Comparison of ENCODE assay signal across 29 cellular contexts in the genomic region with DNA sequence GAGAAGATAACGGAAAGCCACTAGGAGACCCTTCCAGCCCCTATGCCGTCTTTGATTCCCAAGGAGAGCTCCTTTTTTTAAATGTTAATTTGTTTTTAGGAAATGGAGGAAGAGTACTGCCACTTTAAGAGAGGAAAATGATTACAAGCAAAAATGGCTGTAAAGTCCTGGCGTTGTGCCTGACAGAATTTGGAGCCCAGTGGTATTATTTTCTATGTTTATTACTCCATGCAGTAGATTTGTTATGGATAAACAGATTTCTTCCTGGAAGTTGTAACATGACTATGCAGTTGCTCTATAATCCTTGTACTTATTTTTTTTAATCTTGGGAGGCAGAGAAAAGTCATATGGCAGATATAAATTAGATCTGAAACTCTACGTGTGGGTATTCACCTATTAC.
"Had no signal": no experiment of that assay in that cellular context is flagged by ENCODE, and none has a peak within 500 bp of the region (broad histone marks: within the 10 kb centered on the region; RNA-seq: fewer than 3 reads in every experiment).

No MANE protein-coding gene starts in this region.

- H3K4me3 Mint-ChIP-seq: activated CD4-positive, alpha-beta memory T cell treated with anti-CD3 and anti-CD28 coated beads, Interleukin-2, amount 10 ng/mL, durations not matched to agents 7 days and 5 days; activated CD4-positive, alpha-beta T cell treated with anti-CD3 and anti-CD28 coated beads, Interleukin-2, amount 10 ng/mL, durations not matched to agents 7 days and 5 days; activated naive CD4-positive, alpha-beta T cell treated with anti-CD3 and anti-CD28 coated beads, Interleukin-2, amount 10 ng/mL, durations not matched to agents 7 days and 5 days; activated naive CD8-positive, alpha-beta T cell treated with anti-CD3 and anti-CD28 coated beads for 36 hours; activated T-cell treated with anti-CD3 and anti-CD28 coated beads, Interleukin-2, amount 50 U/mL, for 72 hours had no signal

- H3K9ac ChIP-seq: SK-N-SH had no signal

- H3K36me3 ChIP-seq: adrenal gland had no signal

- H3K27ac Mint-ChIP-seq: activated CD4-positive, alpha-beta memory T cell treated with anti-CD3 and anti-CD28 coated beads, Interleukin-2, amount 10 ng/mL, durations not matched to agents 7 days and 5 days; activated CD4-positive, alpha-beta T cell treated with anti-CD3 and anti-CD28 coated beads, Interleukin-2, amount 10 ng/mL, durations not matched to agents 7 days and 5 days; activated naive CD4-positive, alpha-beta T cell treated with anti-CD3 and anti-CD28 coated beads, Interleukin-2, amount 10 ng/mL, durations not matched to agents 7 days and 5 days; activated naive CD8-positive, alpha-beta T cell treated with anti-CD3 and anti-CD28 coated beads for 36 hours; activated T-cell treated with anti-CD3 and anti-CD28 coated beads, Interleukin-2, amount 50 U/mL, for 72 hours; activated T-helper 2 cell treated with anti-CD3 and anti-CD28 coated beads, Interferon-gamma antibody, Interleukin-2, Interleukin-4, amounts not matched to agents 10 μg/mL and 5 μg/mL and 100 μg/mL, durations not matched to agents 14 hours and 24 hours and 36 hours had no signal

- H3K9me3 Mint-ChIP-seq: activated CD4-positive, alpha-beta T cell treated with anti-CD3 and anti-CD28 coated beads, Interleukin-2, amount 10 ng/mL, durations not matched to agents 7 days and 5 days; activated naive CD8-positive, alpha-beta T cell treated with anti-CD3 and anti-CD28 coated beads for 36 hours had no signal

- H3K9me3 ChIP-seq: adrenal gland, SK-N-SH had no signal

- H3K4me2 ChIP-seq: SK-N-SH had no signal

- H3K27me3 Mint-ChIP-seq: activated CD4-positive, alpha-beta memory T cell treated with anti-CD3 and anti-CD28 coated beads, Interleukin-2, amount 10 ng/mL, durations not matched to agents 7 days and 5 days; activated CD4-positive, alpha-beta T cell treated with anti-CD3 and anti-CD28 coated beads, Interleukin-2, amount 10 ng/mL, durations not matched to agents 7 days and 5 days; activated naive CD4-positive, alpha-beta T cell treated with anti-CD3 and anti-CD28 coated beads, Interleukin-2, amount 10 ng/mL, durations not matched to agents 7 days and 5 days had no signal

- H3K27ac ChIP-seq: adrenal gland, VCaP had no signal

- DNase-seq: activated CD4-positive, alpha-beta memory T cell treated with anti-CD3 and anti-CD28 coated beads, Interleukin-2, amount 10 ng/mL, durations not matched to agents 7 days and 5 days; activated CD4-positive, alpha-beta T cell treated with anti-CD3 and anti-CD28 coated beads, Interleukin-2, amount 10 ng/mL, durations not matched to agents 7 days and 5 days; activated CD4-positive, CD25-positive, alpha-beta regulatory T cell; activated CD8-positive, alpha-beta memory T cell treated with anti-CD3 and anti-CD28 coated beads, Interleukin-2, amount 50 U/mL, for 4 hours; activated gamma-delta T cell treated with Interleukin-2 at 50 U/mL for 16 hours; activated naive CD4-positive, alpha-beta T cell treated with anti-CD3 and anti-CD28 coated beads, Interleukin-2, amount 10 ng/mL, durations not matched to agents 7 days and 5 days; activated naive CD8-positive, alpha-beta T cell treated with anti-CD3 and anti-CD28 coated beads for 36 hours; activated T-cell treated with anti-CD3 and anti-CD28 coated beads, Interleukin-2, amount 50 U/mL, for 72 hours; adrenal gland; anterior cingulate cortex; Karpas-422; NCI-H1092; NCI-H1417 treated with DMSO at 0.1 percent for 48 hours; NCI-H1694; NCI-H2029; NCI-H2107; NCI-H345; NCI-H510A; NCI-H526 treated with DMSO at 0.1 percent for 48 hours; NK-92 treated with Interleukin-12 subunit alpha and Interleukin-12 subunit beta, amount 100 ng/mL, for 24 hours; OCI-M1; RPMI8226; SK-N-SH; T-helper 1 cell had no signal

- H3K36me3 Mint-ChIP-seq: activated naive CD4-positive, alpha-beta T cell treated with anti-CD3 and anti-CD28 coated beads, Interleukin-2, amount 10 ng/mL, durations not matched to agents 7 days and 5 days; activated naive CD8-positive, alpha-beta T cell treated with anti-CD3 and anti-CD28 coated beads for 36 hours had no signal

- ATAC-seq: activated T-cell treated with anti-CD3 and anti-CD28 coated beads, Interleukin-2, amount 50 U/mL, for 72 hours; K562; Panc1; Right ventricle myocardium inferior had no signal

- H3K4me3 ChIP-seq: adrenal gland, K562 had no signal

- H3K4me1 Mint-ChIP-seq: activated CD4-positive, alpha-beta memory T cell treated with anti-CD3 and anti-CD28 coated beads, Interleukin-2, amount 10 ng/mL, durations not matched to agents 7 days and 5 days; activated CD4-positive, alpha-beta T cell treated with anti-CD3 and anti-CD28 coated beads, Interleukin-2, amount 10 ng/mL, durations not matched to agents 7 days and 5 days; activated naive CD4-positive, alpha-beta T cell treated with anti-CD3 and anti-CD28 coated beads, Interleukin-2, amount 10 ng/mL, durations not matched to agents 7 days and 5 days; activated naive CD8-positive, alpha-beta T cell treated with anti-CD3 and anti-CD28 coated beads for 36 hours had no signal

- H3K4me1 ChIP-seq: adrenal gland had no signal

- H3K27me3 ChIP-seq: adrenal gland had no signal
